1 cellular context compared by ENCODE assay signal in the genomic region with DNA sequence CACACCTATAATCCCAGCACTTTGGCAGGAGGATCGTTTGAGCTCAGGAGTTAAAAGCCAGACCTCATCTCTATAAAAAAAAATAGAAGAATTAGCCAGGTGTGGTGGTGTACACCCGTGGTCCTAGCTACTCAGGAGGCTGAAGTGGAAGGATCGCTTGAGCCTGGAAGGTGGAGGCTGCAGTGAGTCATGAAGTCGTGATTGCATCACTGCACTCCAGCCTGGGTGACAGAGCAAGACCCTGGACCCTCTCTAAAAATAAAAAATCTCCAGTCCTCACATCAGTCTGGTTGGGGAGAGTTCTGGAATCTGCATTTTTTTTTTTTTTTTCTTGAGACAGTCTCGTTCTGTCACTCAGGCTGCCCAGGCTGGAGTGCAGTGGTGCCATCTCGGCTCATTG.
TF ChIP-seq lines count a peak whose summit lies in the region.

No MANE protein-coding gene starts in this region.

TF ChIP-seq in HepG2, 621 proteins besides CTCF, POLR2A, EP300 and RAD21:
- peak; percentile 36; the same call in 1 of the 2 replicates for TF ChIP-seq CEBPB (IDR thresholded peaks at IDR 0.05; ENCODE audit: borderline replicate concordance, low read depth, low read length)
- peak; percentile 46; the same call in 1 of the 2 replicates for TF ChIP-seq FOSL2 (CRISPR knock-in tag; IDR thresholded peaks at IDR 0.05)
- no peak for TF ChIP-seq AHR (CRISPR knock-in tag; IDR thresholded peaks at IDR 0.05)
